Comparison of ENCODE assay signal across 1 cellular context in the genomic region with DNA sequence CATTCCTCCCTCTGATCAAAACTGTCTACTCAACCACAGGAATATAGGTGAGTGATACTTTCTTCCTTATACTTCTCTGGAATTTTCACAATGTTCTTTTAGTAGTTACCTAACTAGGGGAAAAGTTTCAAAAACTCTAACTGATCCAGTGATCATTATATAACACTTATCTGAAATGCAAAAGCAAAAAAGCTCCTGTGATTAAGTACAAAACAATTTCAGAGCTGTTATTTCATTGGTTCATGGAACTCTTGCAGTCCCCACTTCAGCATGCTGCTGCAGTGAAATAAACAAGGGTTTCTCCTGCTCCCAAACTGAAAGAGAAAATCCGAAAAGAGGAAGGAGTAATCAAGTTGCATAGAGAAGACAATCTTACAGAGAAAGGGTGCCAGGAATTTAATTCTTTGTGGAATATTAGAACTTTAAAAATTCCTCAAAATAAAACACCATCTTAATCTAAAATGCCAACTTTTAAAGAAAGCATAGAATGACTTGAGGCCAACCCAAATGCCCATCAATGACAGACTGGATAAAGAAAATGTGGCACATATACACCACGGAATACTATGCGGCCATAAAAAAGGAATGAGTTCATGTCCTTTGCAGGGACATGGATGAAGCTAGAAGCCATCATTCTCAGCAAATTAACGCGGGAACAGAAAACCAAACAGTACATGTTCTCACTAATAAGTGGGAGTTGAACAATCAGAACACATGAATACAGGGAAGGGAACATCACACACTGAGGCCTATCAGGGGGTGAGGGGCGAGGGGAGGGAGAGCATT.
TF ChIP-seq lines count a peak whose summit lies in the region.

No MANE protein-coding gene starts in this region.

TF ChIP-seq in endothelial cell of umbilical vein, 7 proteins besides CTCF, POLR2A, EP300 and RAD21:
- no peak for TF ChIP-seq GATA2 (IDR thresholded peaks at IDR 0.05; ENCODE audit: insufficient read depth, insufficient read length, low read depth, low read length)
- no peak for TF ChIP-seq POLR2AphosphoS5 (IDR thresholded peaks at IDR 0.05; ENCODE audit: insufficient read depth, low read depth, low read length)
- TF ChIP-seq JUN (IDR thresholded peaks at IDR 0.05; ENCODE audit: borderline replicate concordance, insufficient read depth, insufficient read length, low read depth): no peak
- no peak for TF ChIP-seq FOS (IDR thresholded peaks at IDR 0.05; ENCODE audit: borderline replicate concordance, insufficient read depth, low read length)
- no peak for TF ChIP-seq MYC (IDR thresholded peaks at IDR 0.05; ENCODE audit: low read depth, low read length)
- TF ChIP-seq, protein P1, sequence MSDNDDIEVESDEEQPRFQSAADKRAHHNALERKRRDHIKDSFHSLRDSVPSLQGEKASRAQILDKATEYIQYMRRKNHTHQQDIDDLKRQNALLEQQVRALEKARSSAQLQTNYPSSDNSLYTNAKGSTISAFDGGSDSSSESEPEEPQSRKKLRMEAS (IDR thresholded peaks at IDR 0.05; ENCODE audit: insufficient read depth, insufficient read length): no peak
- no peak for TF ChIP-seq EZH2 (IDR thresholded peaks at IDR 0.05; ENCODE audit: borderline replicate concordance, low read depth, low read length, severe bottlenecking)
TF ChIP-seq in endothelial cell of umbilical vein: peak in this region for 0.
